Comparison of ENCODE assay signal across 18 cellular contexts in the genomic region with DNA sequence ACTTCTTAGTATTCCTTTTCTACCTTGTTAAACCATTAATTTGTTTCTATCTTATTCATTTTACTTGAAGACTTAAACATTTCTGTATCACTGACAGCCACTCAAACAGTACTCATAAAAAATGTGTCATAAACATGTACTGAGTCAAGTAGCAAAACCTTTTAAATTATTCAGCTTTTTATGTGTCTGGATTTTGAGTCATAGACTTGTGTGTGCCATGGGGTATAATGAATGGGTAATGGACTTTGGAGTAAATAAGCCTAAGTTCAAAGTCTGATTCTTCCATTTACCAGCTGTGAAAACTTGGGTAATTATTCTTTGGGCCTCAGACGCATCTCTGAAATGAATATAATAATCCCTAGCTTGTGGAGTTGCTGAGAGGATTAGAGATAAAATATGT.
DNase-seq lines count a peak whose midpoint lies in the region; ATAC-seq and TF ChIP-seq lines count a peak whose summit lies in the region.
"Had no signal": no experiment of that assay in that cellular context is flagged by ENCODE, and none has a peak within 500 bp of the region (broad histone marks: within the 10 kb centered on the region; RNA-seq: fewer than 3 reads in every experiment).

No MANE protein-coding gene starts in this region.

- no peaks in the 10 kb centered on the region for H3K9me3 ChIP-seq in uterus
- H3K9me3 ChIP-seq: testis had no signal

- no peak overlapping the region for H3K4me3 Mint-ChIP-seq in activated T-helper 17 cell treated with anti-CD3 and anti-CD28 coated beads, Interleukin-2, amount 50 U/mL, for 72 hours
- H3K4me3 Mint-ChIP-seq: T-helper 17 cell, WTC11 had no signal

- H3K27ac ChIP-seq in uterus = peak overlapping the region; percentile 63 to 84
- H3K27ac ChIP-seq: BLaER1, cardiac muscle cell, skin epidermis, testis had no signal

- H3K4me1 ChIP-seq in uterus = no peaks in the 10 kb centered on the region
- H3K4me1 ChIP-seq: testis had no signal

- peaks cover 11% of the 10 kb centered on the region for H3K9me3 Mint-ChIP-seq in activated T-helper 17 cell treated with anti-CD3 and anti-CD28 coated beads, Interleukin-2, amount 50 U/mL, for 72 hours

- H3K36me3 Mint-ChIP-seq in activated T-helper 17 cell treated with anti-CD3 and anti-CD28 coated beads, Interleukin-2, amount 50 U/mL, for 72 hours (ENCODE audit: low read depth) = no peaks in the 10 kb centered on the region

- H3K27me3 ChIP-seq in uterus = no peaks in the 10 kb centered on the region
- H3K27me3 ChIP-seq: BLaER1, cardiac muscle cell, testis had no signal

- no peak for TF ChIP-seq CTCF in uterus (IDR thresholded peaks at IDR 0.05)

- H3K27ac Mint-ChIP-seq in activated T-helper 17 cell treated with anti-CD3 and anti-CD28 coated beads, Interleukin-2, amount 50 U/mL, for 72 hours = no peak overlapping the region
- H3K27ac Mint-ChIP-seq: T-helper 17 cell, WTC11 had no signal

- DNase-seq in HuH-7 (ENCODE audit: low spot score) = peak; percentile 10
- no peak for DNase-seq in left lobe of liver (ENCODE audit: low spot score)
- DNase-seq in uterus = no peak
- no peak for DNase-seq in COR-L47 (lab: John Stamatoyannopoulos, UW)
- DNase-seq in NOMO-1 treated with dmso at 0.1 percent for 144 hours (lab: John Stamatoyannopoulos, UW; ENCODE audit: unreplicated experiment) = no peak
- no peak for DNase-seq in cerebellar nuclear complex (lab: John Stamatoyannopoulos, UW)
- DNase-seq: effector CD8-positive, alpha-beta T cell; H7; Karpas-422; left cardiac atrium; SHP77 treated with DMSO at 0.1 percent for 48 hours; T-helper 17 cell; testis had no signal

- intact Hi-C loops in uterus (cut with DNase I; ENCODE audit: low total_unique reads) = no loop called here

- ATAC-seq in activated T-helper 17 cell treated with anti-CD3 and anti-CD28 coated beads, Interleukin-2, amount 50 U/mL, for 72 hours (replicated peaks) = peak; percentile 48
- ATAC-seq in left lobe of liver = peak; percentile 76
- ATAC-seq: left cardiac atrium, T-helper 17 cell, WTC11 had no signal

- no peak for TF ChIP-seq POLR2A in uterus (IDR thresholded peaks at IDR 0.05)

- H3K4me1 Mint-ChIP-seq in activated T-helper 17 cell treated with anti-CD3 and anti-CD28 coated beads, Interleukin-2, amount 50 U/mL, for 72 hours = no peaks in the 10 kb centered on the region
- H3K4me1 Mint-ChIP-seq: T-helper 17 cell had no signal

- no peak overlapping the region for H3K4me3 ChIP-seq in uterus
- H3K4me3 ChIP-seq: BLaER1, cardiac muscle cell, skin epidermis, testis had no signal

- H3K27me3 Mint-ChIP-seq in activated T-helper 17 cell treated with anti-CD3 and anti-CD28 coated beads, Interleukin-2, amount 50 U/mL, for 72 hours = no peaks in the 10 kb centered on the region
- H3K27me3 Mint-ChIP-seq: T-helper 17 cell had no signal

- H3K36me3 ChIP-seq in uterus = no peaks in the 10 kb centered on the region
- H3K36me3 ChIP-seq: BLaER1, cardiac muscle cell had no signal
